In genomic region chr2:174771631-174772491, GRCh38 we compare ENCODE assay signal across 1 cellular context.
TF ChIP-seq lines count a peak whose summit lies in the region.

No MANE protein-coding gene starts in this region.

TF ChIP-seq in GM12878, 131 proteins besides CTCF, POLR2A, EP300 and RAD21:
- TF ChIP-seq SMC3 (IDR thresholded peaks at IDR 0.05; ENCODE audit: borderline replicate concordance, low read length) = peak; percentile 61; the same call in 1 of the 2 replicates
- TF ChIP-seq LARP7 (IDR thresholded peaks at IDR 0.05) = no peak
- TF ChIP-seq YY1 (IDR thresholded peaks at IDR 0.05; ENCODE audit: low read depth, low read length) = 0 out of 2 replicates have a peak, but pooled peaks have one; percentile 17
- peak; percentile 19 to 80; a peak in 2 of 4 replicates for TF ChIP-seq BHLHE40 (IDR thresholded peaks at IDR 0.05; ENCODE audit: borderline replicate concordance in 1 of 2, low read depth in 2 of 2, low read length in 1 of 2)
- peak; percentile 66 for TF ChIP-seq RAD51 (IDR thresholded peaks at IDR 0.05)
